12 cellular contexts compared by ENCODE assay signal in genomic region chr2:217901826-217902225, GRCh38.
A peak's percentile ranks its signal among the peaks of the same experiment; 100 is the strongest.
DNase-seq lines count a peak whose midpoint lies in the region; ATAC-seq, FAIRE-seq and TF ChIP-seq lines count a peak whose summit lies in the region.
"Had no signal": no experiment of that assay in that cellular context is flagged by ENCODE, and none has a peak within 500 bp of the region (broad histone marks: within the 10 kb centered on the region; RNA-seq: fewer than 3 reads in every experiment).

No MANE protein-coding gene starts in this region.

- peaks cover 61% of the 10 kb centered on the region for H3K4me1 Mint-ChIP-seq in HFFc6 (ENCODE audit: low read depth)

- DNase-seq in HFFc6 (peak; percentile 55), caudate nucleus (lab: John Stamatoyannopoulos, UW) (no peak), iris pigment epithelial cell (ENCODE audit: low read depth) (peak; percentile 87), NCI-H1105 treated with DMSO at 0.1 percent for 48 hours (lab: John Stamatoyannopoulos, UW) (no peak), GM12892 (ENCODE audit: insufficient read length) (no peak)
- DNase-seq: DMS79 treated with DMSO at 0.1 percent for 48 hours, NCI-H1417, SIG-M5 had no signal

- H3K9me3 Mint-ChIP-seq in HFFc6: no peaks in the 10 kb centered on the region

- no peaks in the 10 kb centered on the region for H3K27me3 ChIP-seq in stomach smooth muscle (ENCODE audit: control insufficient read depth in 1 of 2, insufficient read depth in 2 of 2, low read length in 2 of 2)

- no peak for TF ChIP-seq POLR2A in GM12892 (IDR thresholded peaks at IDR 0.05; ENCODE audit: low read depth, low read length)

- peak overlapping the region; percentile 83 for H3K27ac Mint-ChIP-seq in HFFc6

- H3K4me3 ChIP-seq in stomach smooth muscle (ENCODE audit: low read length in 2 of 2): peak overlapping the region in 1 of 2 donors; percentile 35

- H3K36me3 ChIP-seq in stomach smooth muscle (ENCODE audit: control insufficient read depth in 2 of 2, insufficient read depth in 2 of 2, low read length in 2 of 2): peaks cover 24 to 36% of the 10 kb centered on the region in 2 donors

- FAIRE-seq in GM12892 (lab: Jason Lieb, UNC): no peak
- FAIRE-seq: GM19239 had no signal

- peaks cover 29% of the 10 kb centered on the region for H3K36me3 Mint-ChIP-seq in HFFc6 (ENCODE audit: low read depth)

- peak overlapping the region; percentile 16 to 47 for H3K9ac ChIP-seq in stomach smooth muscle (ENCODE audit: low read length in 2 of 2)

- peak overlapping the region; percentile 54 for H3K4me3 Mint-ChIP-seq in HFFc6

- H3K4me1 ChIP-seq in stomach smooth muscle (ENCODE audit: control insufficient read depth, insufficient read depth, low read length): peaks cover 100% of the 10 kb centered on the region

- peak overlapping the region; percentile 56 for H3K27ac ChIP-seq in caudate nucleus (ENCODE audit: low read depth, low read length)
- peak overlapping the region; percentile 97 for H3K27ac ChIP-seq in stomach smooth muscle (ENCODE audit: low read length)

- no peaks in the 10 kb centered on the region for H3K9me3 ChIP-seq in stomach smooth muscle (ENCODE audit: control insufficient read depth in 2 of 2, low read length in 2 of 2)

- peaks cover 9% of the 10 kb centered on the region for H3K27me3 Mint-ChIP-seq in HFFc6 (ENCODE audit: insufficient read depth)

- TF ChIP-seq CTCF in HFFc6 (IDR thresholded peaks at IDR 0.05): no peak

- ATAC-seq in HG02840 (IDR thresholded peaks at IDR 0.05; ENCODE audit: low FRiP score, unreplicated experiment) (no peak), HG02884 (IDR thresholded peaks at IDR 0.05; ENCODE audit: unreplicated experiment) (no peak)

Comparison
In these comparisons a context has a peak if more than half of its experiments do, and no peak if none do; other contexts are left out.
1. DNase-seq: peak in HFFc6 (single experiment) and iris pigment epithelial cell (single experiment); none in caudate nucleus (0 of 61), NCI-H1105 treated with DMSO at 0.1 percent for 48 hours (single experiment) and GM12892 (single experiment).